In genomic region chr4:157702821-157703220, GRCh38 we compare ENCODE assay signal across 22 cellular contexts.
"Had no signal": no experiment of that assay in that cellular context is flagged by ENCODE, and none has a peak within 500 bp of the region (broad histone marks: within the 10 kb centered on the region; RNA-seq: fewer than 3 reads in every experiment).

No MANE protein-coding gene starts in this region.

- H3K27me3 ChIP-seq: adrenal gland, SJSA1 had no signal

- H3K9me3 ChIP-seq: adrenal gland, SJSA1 had no signal

- DNase-seq: activated CD4-positive, alpha-beta T cell treated with anti-CD3 and anti-CD28 coated beads for 4 hours; activated CD8-positive, alpha-beta memory T cell treated with anti-CD3 and anti-CD28 coated beads, Interleukin-2, amount 50 U/mL, for 4 hours; activated CD8-positive, alpha-beta T cell treated with anti-CD3 and anti-CD28 coated beads for 36 hours; activated naive CD4-positive, alpha-beta T cell treated with anti-CD3 and anti-CD28 coated beads, Interleukin-2, amount 50 U/mL, for 16 hours; activated naive CD8-positive, alpha-beta T cell treated with anti-CD3 and anti-CD28 coated beads, Interleukin-2, amount 10 ng/mL, durations not matched to agents 7 days and 5 days; activated T-cell treated with anti-CD3 and anti-CD28 coated beads, Interleukin-2, amount 50 U/mL, for 72 hours; adrenal gland; anterior cingulate cortex; cerebellar nuclear complex; MM.1S; NCI-H1105; NCI-H1436; NCI-H1694 treated with DMSO at 0.1 percent for 48 hours; NCI-H2029 treated with DMSO at 0.1 percent for 48 hours; NCI-H446 treated with DMSO at 0.1 percent for 48 hours; NCI-H524 treated with DMSO at 0.1 percent for 48 hours; NCI-H748 treated with DMSO at 0.1 percent for 48 hours; SHP77; T-cell had no signal

- H3K4me1 ChIP-seq: adrenal gland, SJSA1 had no signal

- FAIRE-seq: colon, RCC 7860 had no signal

- H3K27ac ChIP-seq: adrenal gland, SJSA1 had no signal

- H3K4me3 ChIP-seq: adrenal gland, SJSA1 had no signal

- H3K36me3 ChIP-seq: adrenal gland, SJSA1 had no signal
